18 cellular contexts compared by ENCODE assay signal in genomic region chr15:98657721-98658120, GRCh38. TPM values are rescaled to one million over a fixed set of nuclear protein-coding genes. Genes with fewer than 3 reads are reported as not detected.
A peak's percentile ranks its signal among the peaks of the same experiment; 100 is the strongest.
DNase-seq lines count a peak whose midpoint lies in the region; ATAC-seq, FAIRE-seq and TF ChIP-seq lines count a peak whose summit lies in the region.
"Had no signal": no experiment of that assay in that cellular context is flagged by ENCODE, and none has a peak within 500 bp of the region (broad histone marks: within the 10 kb centered on the region; RNA-seq: fewer than 3 reads in every experiment).

No MANE protein-coding gene starts in this region.

- peak overlapping the region; percentile 37 to 91 (median 85) for H3K4me2 ChIP-seq in BLaER1 treated with 17β-estradiol and CSF1 and Interleukin-3, amounts not matched to agents 10 nM and 100 nM
- no peak overlapping the region for H3K4me2 ChIP-seq in endothelial cell of umbilical vein (ENCODE audit: insufficient read depth, low read length)
- H3K4me2 ChIP-seq in osteoblast (ENCODE audit: insufficient read depth, low read length) = peak overlapping the region; percentile 64

- peaks cover 62% of the 10 kb centered on the region for H3K79me2 ChIP-seq in endothelial cell of umbilical vein (ENCODE audit: control insufficient read depth, insufficient read depth, low read length)
- H3K79me2 ChIP-seq in osteoblast (ENCODE audit: insufficient read depth, low read length) = peaks cover 98% of the 10 kb centered on the region

- no peak overlapping the region for H3K4me3 ChIP-seq in BLaER1 treated with 17β-estradiol and CSF1 and Interleukin-3, amounts not matched to agents 10 nM and 100 nM
- H3K4me3 ChIP-seq in MG63 (no peak overlapping the region), endothelial cell of umbilical vein (replicated peaks in 1 of 3; ENCODE audit: insufficient read depth in 1 of 3, low read depth in 1 of 3, low read length in 3 of 3) (no peak overlapping the region), osteoblast (ENCODE audit: insufficient read depth, low read length) (peak overlapping the region; percentile 14), psoas muscle (no peak overlapping the region)

- no peak for TF ChIP-seq POLR2A in endothelial cell of umbilical vein (IDR thresholded peaks at IDR 0.05; ENCODE audit: low read depth, low read length)

- ATAC-seq in GM21367 (IDR thresholded peaks at IDR 0.05; ENCODE audit: unreplicated experiment) (no peak), psoas muscle (no peak)
- ATAC-seq: Right ventricle myocardium inferior had no signal

- no peaks in the 10 kb centered on the region for H3K27me3 ChIP-seq in BLaER1 treated with 17β-estradiol and CSF1 and Interleukin-3, amounts not matched to agents 10 nM and 100 nM
- H3K27me3 ChIP-seq in MG63 (0 out of 2 replicates have a peak, but pooled peaks cover 2% of the 10 kb centered on the region), endothelial cell of umbilical vein (ENCODE audit: control insufficient read depth in 2 of 2, insufficient read depth in 2 of 2, low read length in 2 of 2) (no peaks in the 10 kb centered on the region), osteoblast (ENCODE audit: insufficient read depth, low read length) (no peaks in the 10 kb centered on the region), psoas muscle (ENCODE audit: insufficient read depth in 3 of 3, low read length in 2 of 3) (no peaks in the 10 kb centered on the region)

- no TSS peak for BruUV-seq in endothelial cell of umbilical vein (replicated peaks; lab: Mats Ljungman, UMichigan)

- peaks cover 77 to 100% (median 87%) of the 10 kb centered on the region in 11 experiments for H4K20me1 ChIP-seq in BLaER1 treated with 17β-estradiol and CSF1 and Interleukin-3, amounts not matched to agents 10 nM and 100 nM
- peaks cover 7% of the 10 kb centered on the region for H4K20me1 ChIP-seq in endothelial cell of umbilical vein (replicated peaks; ENCODE audit: control insufficient read depth, extremely low read depth, insufficient read depth, low read length)
- peaks cover 58% of the 10 kb centered on the region for H4K20me1 ChIP-seq in osteoblast (ENCODE audit: insufficient read depth, low read length)

- peak overlapping the region in 5 of 11 experiments; percentile 0 to 24 (median 13); a peak in 7 of 22 replicates for H3K9ac ChIP-seq in BLaER1 treated with 17β-estradiol and CSF1 and Interleukin-3, amounts not matched to agents 10 nM and 100 nM
- no peak overlapping the region for H3K9ac ChIP-seq in endothelial cell of umbilical vein (replicated peaks; ENCODE audit: extremely low read depth, insufficient read depth, low read length)

- H3K9me1 ChIP-seq in endothelial cell of umbilical vein (replicated peaks; ENCODE audit: control insufficient read depth, extremely low read depth, insufficient read depth, low read length) = no peaks in the 10 kb centered on the region

- H3K27ac ChIP-seq in BLaER1 treated with 17β-estradiol and CSF1 and Interleukin-3, amounts not matched to agents 10 nM and 100 nM = peak overlapping the region in 8 of 11 experiments; percentile 2 to 43 (median 17); a peak in 10 of 22 replicates
- H3K27ac ChIP-seq in endothelial cell of umbilical vein (ENCODE audit: insufficient read depth, low read depth, low read length) (no peak overlapping the region), osteoblast (ENCODE audit: low read depth, low read length) (peak overlapping the region; percentile 23), psoas muscle (no peak overlapping the region)

- POLR2A ChIA-PET in endothelial cell of umbilical vein (lab: Charles Lee) = no interaction called here

- H3K9me3 ChIP-seq in BLaER1 treated with 17β-estradiol and CSF1 and Interleukin-3, amounts not matched to agents 10 nM and 100 nM (replicated peaks in 1 of 11) = no peaks in the 10 kb centered on the region
- H3K9me3 ChIP-seq in MG63 = no peaks in the 10 kb centered on the region
- no peaks in the 10 kb centered on the region for H3K9me3 ChIP-seq in endothelial cell of umbilical vein (replicated peaks; ENCODE audit: control insufficient read depth, insufficient read depth, low read length)
- H3K9me3 ChIP-seq in osteoblast (ENCODE audit: low read depth, low read length) = no peaks in the 10 kb centered on the region
- no peaks in the 10 kb centered on the region for H3K9me3 ChIP-seq in psoas muscle

- FAIRE-seq in endothelial cell of umbilical vein (lab: Jason Lieb, UNC) = no peak
- FAIRE-seq: D721Med had no signal

- H2AFZ ChIP-seq in endothelial cell of umbilical vein (ENCODE audit: low read depth, low read length) (no peak overlapping the region), osteoblast (ENCODE audit: low read length) (peak overlapping the region; percentile 64)

- DNase-seq in MG63 = peak; percentile 66
- no peak for DNase-seq in endothelial cell of umbilical vein (ENCODE audit: low read depth, low spot score)
- peak; percentile 83 for DNase-seq in osteoblast (ENCODE audit: insufficient read length, low spot score, missing footprints)
- DNase-seq in KG1 (lab: John Stamatoyannopoulos, UW) = no peak
- no peak for DNase-seq in psoas muscle
- no peak for DNase-seq in COR-L47 (lab: John Stamatoyannopoulos, UW)
- DNase-seq: activated CD4-positive, CD25-positive, alpha-beta regulatory T cell treated with anti-CD3 and anti-CD28 coated beads, Interleukin-2, amount 50 U/mL, for 72 hours; activated gamma-delta T cell; erythroblast; islet precursor cell; mesendoderm; NCI-H1092; NCI-H774; retina had no signal

- CTCF ChIA-PET in endothelial cell of umbilical vein (lab: Charles Lee) = interaction anchor here (0.8 to 5.9 kb wide), 10 partner anchors 9 to 225 kb away, joined by 3 to 78 read pairs (median 8); partner anchors contain the start of gene IGF1R

- H3K36me3 ChIP-seq in BLaER1 treated with 17β-estradiol and CSF1 and Interleukin-3, amounts not matched to agents 10 nM and 100 nM = peaks cover 0 to 45% (median 23%) of the 10 kb centered on the region in 11 experiments; a peak in 15 of 22 replicates
- H3K36me3 ChIP-seq in MG63 (no peaks in the 10 kb centered on the region; the same call in 1 of the 2 replicates), endothelial cell of umbilical vein (ENCODE audit: control insufficient read depth in 2 of 2, extremely low read depth in 1 of 2, insufficient read depth in 2 of 2, low read length in 2 of 2) (no peaks in the 10 kb centered on the region), osteoblast (ENCODE audit: insufficient read depth, low read length) (no peaks in the 10 kb centered on the region), psoas muscle (ENCODE audit: insufficient read depth in 1 of 2, low read depth in 1 of 2) (no peaks in the 10 kb centered on the region)

- TF ChIP-seq CTCF in endothelial cell of umbilical vein (IDR thresholded peaks at IDR 0.05; ENCODE audit: extremely low read depth in 1 of 2, insufficient read depth in 1 of 2, low read depth in 1 of 2, low read length in 2 of 2) (no peak), osteoblast (IDR thresholded peaks at IDR 0.05; ENCODE audit: extremely low read depth, low read depth, low read length) (no peak), psoas muscle (IDR thresholded peaks at IDR 0.05) (no peak)

- dilution Hi-C loops in endothelial cell of umbilical vein (cut with MboI; ENCODE audit: extremely low pct_ligation_motif_present, low sequenced_read_pairs) = loop anchor here (25.0 kb wide), 1 partner anchor 230 kb away; no protein-coding TSS in a partner anchor

- peaks cover 72 to 100% (median 94%) of the 10 kb centered on the region in 10 experiments for H3K4me1 ChIP-seq in BLaER1 treated with 17β-estradiol and CSF1 and Interleukin-3, amounts not matched to agents 10 nM and 100 nM
- H3K4me1 ChIP-seq in endothelial cell of umbilical vein (ENCODE audit: control insufficient read depth, extremely low read depth, insufficient read depth, low read length) (peaks cover 31% of the 10 kb centered on the region), osteoblast (ENCODE audit: insufficient read depth, low read length) (peaks cover 16% of the 10 kb centered on the region), psoas muscle (peaks cover 61% of the 10 kb centered on the region)

- whole genome bisulfite sequencing in psoas muscle, 3 donors = 74 to 78% (median 76%) methylated on average over 4 of the region's 4 CpGs

- intact Hi-C loops in endothelial cell of umbilical vein (cut with micrococcal nuclease) = loop anchor here (10.0 kb wide), 1 partner anchor 557 kb away; no protein-coding TSS in a partner anchor
- intact Hi-C loops in psoas muscle (cut with DNase I) = loop anchor here (10.0 kb wide), 2 partner anchors 407 to 557 kb away; no protein-coding TSS in a partner anchor

TF ChIP-seq in endothelial cell of umbilical vein, 7 proteins besides CTCF, POLR2A, EP300 and RAD21:
- TF ChIP-seq MYC (IDR thresholded peaks at IDR 0.05; ENCODE audit: low read depth, low read length) = no peak
- TF ChIP-seq JUN (IDR thresholded peaks at IDR 0.05; ENCODE audit: borderline replicate concordance, insufficient read depth, insufficient read length, low read depth) = no peak
- no peak for TF ChIP-seq GATA2 (IDR thresholded peaks at IDR 0.05; ENCODE audit: insufficient read depth, insufficient read length, low read depth, low read length)
- no peak for TF ChIP-seq POLR2AphosphoS5 (IDR thresholded peaks at IDR 0.05; ENCODE audit: insufficient read depth, low read depth, low read length)
- TF ChIP-seq FOS (IDR thresholded peaks at IDR 0.05; ENCODE audit: borderline replicate concordance, insufficient read depth, low read length) = peak; percentile 32
- no peak for TF ChIP-seq EZH2 (IDR thresholded peaks at IDR 0.05; ENCODE audit: borderline replicate concordance, low read depth, low read length, severe bottlenecking)

RNA-seq across cellular contexts. Expression of gene IGF1R, which starts 9.4 kb away (rescaled TPM):
- total RNA-seq in MG63 (2014; rRNA removed; shearing (Covaris generic); ENCODE audit: low replicate concordance) = 2.5 and 24.6 TPM in 2 replicates
- 50.9 and 59.1 TPM in 2 replicates for total RNA-seq in endothelial cell of umbilical vein
- 16.1 and 19.1 TPM in 2 replicates for polyA plus RNA-seq in endothelial cell of umbilical vein
- 15.3 and 17.4 TPM in 2 replicates for polyA plus RNA-seq in endothelial cell of umbilical vein (2011; cell fraction: cytosol; rRNA removed)
- polyA plus RNA-seq in endothelial cell of umbilical vein (2011; cell fraction: nucleus; rRNA removed) = 67.9 and 76.7 TPM in 2 replicates
- 9.9 and 12.6 TPM in 2 replicates for polyA plus RNA-seq in endothelial cell of umbilical vein (2012)
- 85.3 and 92.3 TPM in 2 replicates for polyA minus RNA-seq in endothelial cell of umbilical vein
- polyA minus RNA-seq in endothelial cell of umbilical vein (2011; cell fraction: cytosol; rRNA and poly(A)+ RNA removed) = 92.3 TPM
- 126 and 128 TPM in 2 replicates for polyA minus RNA-seq in endothelial cell of umbilical vein (2011; cell fraction: nucleus; rRNA and poly(A)+ RNA removed)
- total RNA-seq in osteoblast = 18.8 and 30.9 TPM in 2 replicates
- 10 to 100 TPM; 12.0 to 20.4 (median 15.9) TPM for total RNA-seq in psoas muscle
- polyA plus RNA-seq in psoas muscle = 1 to 10 TPM; 2.1 to 4.0 (median 2.6) TPM

Comparison
In these comparisons a context has a peak if more than half of its experiments do, and no peak if none do; other contexts are left out.
1. H3K27ac ChIP-seq: peak in BLaER1 treated with 17β-estradiol and CSF1 and Interleukin-3, amounts not matched to agents 10 nM and 100 nM (8 of 11) and osteoblast (single experiment); none in endothelial cell of umbilical vein (single experiment) and psoas muscle (single experiment).
2. DNase-seq: peak in MG63 (single experiment) and osteoblast (single experiment); none in endothelial cell of umbilical vein (single experiment), KG1 (single experiment), psoas muscle (0 of 2) and COR-L47 (single experiment).